In genomic region chr1:64857347-64857746, GRCh38 we compare ENCODE assay signal across 21 cellular contexts.
DNase-seq lines count a peak whose midpoint lies in the region; ATAC-seq and TF ChIP-seq lines count a peak whose summit lies in the region.
"Had no signal": no experiment of that assay in that cellular context is flagged by ENCODE, and none has a peak within 500 bp of the region (broad histone marks: within the 10 kb centered on the region; RNA-seq: fewer than 3 reads in every experiment).

No MANE protein-coding gene starts in this region.

- no peaks in the 10 kb centered on the region for H3K9me3 Mint-ChIP-seq in activated CD4-positive, alpha-beta T cell treated with anti-CD3 and anti-CD28 coated beads for 36 hours (ENCODE audit: low read depth)

- CTCF ChIA-PET in activated CD4-positive, alpha-beta T cell treated with anti-CD3 and anti-CD28 coated beads for 36 hours (lab: Charles Lee) = no interaction called here
- CTCF ChIA-PET in A673 (lab: Charles Lee) = no interaction called here

- intact Hi-C loops in activated CD4-positive, alpha-beta T cell treated with anti-CD3 and anti-CD28 coated beads for 36 hours (cut with DNase I, micrococcal nuclease) = no loop called here
- intact Hi-C loops in A673 (cut with micrococcal nuclease; ENCODE audit: unreplicated experiment) (no loop called here), gastrocnemius medialis (cut with DNase I; ENCODE audit: low total_unique reads) (loop anchor here (5.0 kb wide), 1 partner anchor 210 kb away; no protein-coding TSS in a partner anchor)

- peaks cover under 1% of the 10 kb centered on the region for H3K4me1 Mint-ChIP-seq in activated CD4-positive, alpha-beta T cell treated with anti-CD3 and anti-CD28 coated beads for 36 hours

- H3K9me3 ChIP-seq in A673 (ENCODE audit: low read depth, low read length, poor library complexity, severe bottlenecking) = no peaks in the 10 kb centered on the region
- H3K9me3 ChIP-seq in gastrocnemius medialis = no peaks in the 10 kb centered on the region

- H3K36me3 Mint-ChIP-seq in activated CD4-positive, alpha-beta T cell treated with anti-CD3 and anti-CD28 coated beads for 36 hours (ENCODE audit: low read depth) = peaks cover 55% of the 10 kb centered on the region

- H3K4me3 ChIP-seq in A673 (ENCODE audit: low read depth, low read length, poor library complexity, severe bottlenecking) (no peak overlapping the region), gastrocnemius medialis (no peak overlapping the region)

- peaks cover 15% of the 10 kb centered on the region for H3K4me1 ChIP-seq in A673 (ENCODE audit: insufficient read depth, low read length, poor library complexity, severe bottlenecking)
- H3K4me1 ChIP-seq in gastrocnemius medialis = peaks cover 7 to 9% of the 10 kb centered on the region in 2 donors

- POLR2A ChIA-PET in activated CD4-positive, alpha-beta T cell treated with anti-CD3 and anti-CD28 coated beads for 36 hours (lab: Charles Lee) = no interaction called here
- POLR2A ChIA-PET in A673 (lab: Charles Lee; ENCODE audit: low non-redundant PET) = no interaction called here

- H3K36me3 ChIP-seq in A673 (ENCODE audit: insufficient read depth, low read length, poor library complexity, severe bottlenecking) = peaks cover 96% of the 10 kb centered on the region
- H3K36me3 ChIP-seq in gastrocnemius medialis = peaks cover 0 to 74% of the 10 kb centered on the region in 2 donors

- no peaks in the 10 kb centered on the region for H3K27me3 Mint-ChIP-seq in activated CD4-positive, alpha-beta T cell treated with anti-CD3 and anti-CD28 coated beads for 36 hours
- H3K27me3 Mint-ChIP-seq: CD8-positive, alpha-beta memory T cell had no signal

- DNase-seq in activated CD4-positive, alpha-beta T cell treated with anti-CD3 and anti-CD28 coated beads for 36 hours = no peak
- DNase-seq in activated CD4-positive, alpha-beta T cell treated with anti-CD3 and anti-CD28 coated beads, Interleukin-2, amount 50 U/mL, for 4 hours = no peak
- DNase-seq in A673 (ENCODE audit: low spot score) (no peak), epithelial cell of prostate (ENCODE audit: low read depth, low spot score) (no peak), gastrocnemius medialis (no peak)
- DNase-seq: AML-193; Calu3; CD8-positive, alpha-beta memory T cell; NCI-H1105 treated with DMSO at 0.1 percent for 48 hours; NCI-H2171; NCI-H345; NCI-H774; NK-92 treated with Interleukin-12 subunit alpha and Interleukin-12 subunit beta, amount 100 ng/mL, for 24 hours; SIG-M5 had no signal

- H3K4me3 Mint-ChIP-seq in activated CD4-positive, alpha-beta T cell treated with anti-CD3 and anti-CD28 coated beads for 36 hours = no peak overlapping the region

- TF ChIP-seq POLR2A in gastrocnemius medialis (IDR thresholded peaks at IDR 0.05) = no peak

- H3K27me3 ChIP-seq in A673 (replicated peaks; ENCODE audit: insufficient read depth, low read depth, low read length, poor library complexity) (no peaks in the 10 kb centered on the region), gastrocnemius medialis (no peaks in the 10 kb centered on the region)

- BruUV-seq in A673 (replicated peaks; lab: Mats Ljungman, UMichigan) = no TSS peak

- TF ChIP-seq CTCF in A673 (conservative IDR thresholded peaks at IDR 0.05; ENCODE audit: low read depth, low read length) (no peak), gastrocnemius medialis (IDR thresholded peaks at IDR 0.05 in 4 of 5, conservative IDR thresholded peaks at IDR 0.05 in 1 of 5) (no peak)

- peak overlapping the region; percentile 53 for H3K27ac Mint-ChIP-seq in activated CD4-positive, alpha-beta T cell treated with anti-CD3 and anti-CD28 coated beads for 36 hours

- in situ Hi-C loops in gastrocnemius medialis (cut with MboI; ENCODE audit: low sequenced_read_pairs in 4 of 4) = loop anchor here (25.0 kb wide), 4 partner anchors 180 to 555 kb away; partner anchors contain the start of genes LEPR (in 1 of the 4) and LEPROT (in 1 of the 4)

- H3K27ac ChIP-seq in A673 (ENCODE audit: low read depth, low read length, poor library complexity, severe bottlenecking) (peak overlapping the region; percentile 65), epithelial cell of prostate (peak overlapping the region; percentile 16), gastrocnemius medialis (peak overlapping the region; percentile 53 to 64 (median 58))
- H3K27ac ChIP-seq: 22Rv1, KMS-11 had no signal

- no peak for ATAC-seq in activated CD4-positive, alpha-beta T cell treated with anti-CD3 and anti-CD28 coated beads for 36 hours
- ATAC-seq in gastrocnemius medialis (no peak), GM21526 (IDR thresholded peaks at IDR 0.05; ENCODE audit: low FRiP score, unreplicated experiment) (no peak), HG03342 (IDR thresholded peaks at IDR 0.05; ENCODE audit: unreplicated experiment) (no peak), GM21737 (IDR thresholded peaks at IDR 0.05; ENCODE audit: unreplicated experiment) (no peak)
- ATAC-seq: HCT116, Panc1 had no signal
